ENCODE assay signal across 9 cellular contexts in the genomic region with DNA sequence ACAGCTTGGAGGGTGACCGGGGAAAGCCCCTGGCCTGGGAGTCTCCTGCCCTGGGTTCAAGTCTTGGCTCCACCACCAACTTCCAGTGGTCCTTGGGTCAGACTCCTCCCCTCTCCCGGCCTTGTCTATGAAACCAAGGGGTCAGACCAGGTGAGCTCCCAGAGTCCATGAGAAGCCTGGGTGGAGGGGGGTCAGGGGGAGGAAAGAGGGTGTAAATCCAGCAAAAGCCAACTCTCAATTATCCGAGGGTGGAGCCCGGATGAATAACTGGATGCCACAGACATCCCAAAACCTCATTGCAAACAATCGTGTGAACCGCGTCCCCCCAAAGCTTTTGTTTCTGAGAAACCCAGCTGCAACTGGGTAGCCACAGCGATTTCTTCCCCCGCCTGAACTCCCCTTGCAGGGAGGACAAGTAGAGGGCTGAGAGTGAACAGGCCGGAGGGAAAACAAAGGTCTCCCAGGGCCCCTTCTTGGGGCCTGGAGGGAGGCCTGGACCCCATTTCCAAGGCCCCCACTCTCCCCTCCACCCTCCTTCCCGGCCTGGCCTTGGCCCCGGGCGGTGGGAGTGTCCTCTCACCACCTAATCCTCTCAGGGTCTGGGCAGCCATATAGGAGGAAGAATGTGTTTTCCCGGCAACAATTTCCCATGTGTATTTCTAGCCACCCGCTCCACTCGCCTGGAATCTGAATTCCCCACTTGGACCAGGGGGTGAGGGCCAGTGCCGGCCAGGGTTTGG. TPM values are rescaled to one million over a fixed set of nuclear protein-coding genes. Genes with fewer than 3 reads are reported as not detected.
DNase-seq lines count a peak whose midpoint lies in the region; ATAC-seq and TF ChIP-seq lines count a peak whose summit lies in the region.
"Had no signal": no experiment of that assay in that cellular context is flagged by ENCODE, and none has a peak within 500 bp of the region (broad histone marks: within the 10 kb centered on the region; RNA-seq: fewer than 3 reads in every experiment).

No MANE protein-coding gene starts in this region.

- no peak overlapping the region for H3K4ac ChIP-seq in mesenchymal stem cell (ENCODE audit: low read depth in 1 of 2, low read length in 2 of 2)

- no peak overlapping the region for H2BK5ac ChIP-seq in mesenchymal stem cell (ENCODE audit: low read depth, low read length, poor library complexity, severe bottlenecking)

- no peak overlapping the region for H3K23ac ChIP-seq in mesenchymal stem cell (ENCODE audit: low read length in 2 of 2)

- peak overlapping the region; percentile 25; the same call in 1 of the 2 replicates for H3K27ac ChIP-seq in HUES64 (ENCODE audit: low read depth, low read length)
- peak overlapping the region; percentile 86 for H3K27ac ChIP-seq in mesenchymal stem cell (ENCODE audit: low read length, poor library complexity, severe bottlenecking)
- H3K27ac ChIP-seq in temporal lobe (ENCODE audit: low read depth, low read length), result peak overlapping the region; percentile 36

- no peak for ATAC-seq in GM18502 (IDR thresholded peaks at IDR 0.05; ENCODE audit: poor library complexity, unreplicated experiment)

- no peak for TF ChIP-seq CTCF in cardiac fibroblast (IDR thresholded peaks at IDR 0.05; ENCODE audit: low read depth, low read length)

- H2BK15ac ChIP-seq in mesenchymal stem cell (ENCODE audit: low read depth, poor library complexity, severe bottlenecking), result peak overlapping the region; percentile 16

- H2AFZ ChIP-seq in mesenchymal stem cell (ENCODE audit: low read depth, low read length), result no peak overlapping the region

- H2BK120ac ChIP-seq in mesenchymal stem cell (ENCODE audit: low read depth, low read length), result peak overlapping the region; percentile 51

- peaks cover 19% of the 10 kb centered on the region for H3K27me3 ChIP-seq in HUES64 (ENCODE audit: insufficient read depth, low read length)
- no peaks in the 10 kb centered on the region for H3K27me3 ChIP-seq in mesenchymal stem cell (ENCODE audit: control insufficient read depth in 1 of 2, insufficient read depth in 1 of 2, low read length in 2 of 2)

- no peak overlapping the region for H3K4me3 ChIP-seq in HUES64 (ENCODE audit: low read length)
- peak overlapping the region; percentile 80 to 83 for H3K4me3 ChIP-seq in cardiac fibroblast (replicated peaks in 1 of 2; ENCODE audit: low read depth in 2 of 2, low read length in 2 of 2)
- peak overlapping the region in 1 of 2 experiments; percentile 89 for H3K4me3 ChIP-seq in mesenchymal stem cell (ENCODE audit: insufficient read depth in 1 of 2, low read depth in 1 of 2, low read length in 2 of 2)

- peak overlapping the region in 1 of 2 experiments; percentile 21 for H2BK12ac ChIP-seq in mesenchymal stem cell (ENCODE audit: low read length in 2 of 2)

- H3K36me3 ChIP-seq in HUES64 (ENCODE audit: insufficient read depth, low read length) (no peaks in the 10 kb centered on the region), mesenchymal stem cell (ENCODE audit: control insufficient read depth in 1 of 2, insufficient read depth in 2 of 2, low read depth in 1 of 2, low read length in 2 of 2) (peaks cover 0 to 20% of the 10 kb centered on the region in 2 experiments)

- peaks cover 8% of the 10 kb centered on the region for H3K79me1 ChIP-seq in mesenchymal stem cell (replicated peaks; ENCODE audit: low read length, poor library complexity, severe bottlenecking)

- H3K9ac ChIP-seq in HUES64 (ENCODE audit: low read depth, low read length) (no peak overlapping the region), mesenchymal stem cell (ENCODE audit: low read length) (peak overlapping the region; percentile 42)

- DNase-seq in cardiac fibroblast (ENCODE audit: low read depth in 2 of 2) (peak; percentile 36 to 43), mesenchymal stem cell (no peak), NCI-H1694 (lab: John Stamatoyannopoulos, UW) (no peak), SK-N-DZ (ENCODE audit: low spot score) (no peak)
- no peak for DNase-seq in activated naive CD4-positive, alpha-beta T cell treated with anti-CD3 and anti-CD28 coated beads, Interleukin-2, amount 50 U/mL, for 16 hours
- DNase-seq: activated CD4-positive, alpha-beta memory T cell treated with anti-CD3 and anti-CD28 coated beads for 36 hours had no signal

- H3K9me3 ChIP-seq in HUES64 (ENCODE audit: insufficient read depth, low read depth, low read length), result no peaks in the 10 kb centered on the region
- H3K9me3 ChIP-seq in mesenchymal stem cell (ENCODE audit: control insufficient read depth, low read length), result no peaks in the 10 kb centered on the region

- 66% methylated on average over 17 of the region's 17 CpGs for WGBS in HUES64
- WGBS in mesenchymal stem cell, result 78% methylated on average over 16 of the region's 17 CpGs

- H3K4me1 ChIP-seq in HUES64 (ENCODE audit: insufficient read depth, low read length) (peaks cover 24% of the 10 kb centered on the region), mesenchymal stem cell (ENCODE audit: control insufficient read depth, insufficient read depth, low read depth, low read length) (peaks cover 82% of the 10 kb centered on the region)

- H2AK5ac ChIP-seq in mesenchymal stem cell (ENCODE audit: low read length, severe bottlenecking), result peak overlapping the region; percentile 78

- H4K91ac ChIP-seq in mesenchymal stem cell (ENCODE audit: low read length), result no peak overlapping the region

- H3K4me2 ChIP-seq in mesenchymal stem cell (ENCODE audit: low read length, poor library complexity, severe bottlenecking), result peak overlapping the region; percentile 50

- H3K14ac ChIP-seq in mesenchymal stem cell (ENCODE audit: low read length in 2 of 2), result no peak overlapping the region

- peak overlapping the region; percentile 14 for H4K8ac ChIP-seq in mesenchymal stem cell (ENCODE audit: low read length)

- peak overlapping the region in 1 of 2 experiments; percentile 30 for H3K18ac ChIP-seq in mesenchymal stem cell (ENCODE audit: low read depth in 1 of 2, low read length in 2 of 2)

RNA-seq across cellular contexts. Expression of a gene that starts 2.5 kb away (rescaled TPM):
- 7.1 TPM for polyA plus RNA-seq in HUES64 (2013, experiment 1 of 2)
- 7.9 TPM for polyA plus RNA-seq in HUES64 (2013, experiment 2 of 2)
- 20.9 TPM for polyA plus RNA-seq in mesenchymal stem cell (2013, experiment 1 of 2)
- polyA plus RNA-seq in mesenchymal stem cell (2013, experiment 2 of 2), result 19.9 TPM
- 5.7 TPM for total RNA-seq in temporal lobe
- 4.4 and 4.5 TPM in 2 replicates for polyA plus RNA-seq in SK-N-DZ (2014; cell fraction: cytosol; rRNA removed)
- polyA plus RNA-seq in SK-N-DZ (2014; cell fraction: nucleus; rRNA removed), result 2.7 and 7.0 TPM in 2 replicates

RNA-seq across cellular contexts. Expression of a gene that starts 32.8 kb away (rescaled TPM):
- polyA plus RNA-seq in HUES64 (2013, experiment 1 of 2), result 71.8 TPM
- polyA plus RNA-seq in HUES64 (2013, experiment 2 of 2), result 66.8 TPM
- polyA plus RNA-seq in mesenchymal stem cell (2013, experiment 1 of 2), result 39.3 TPM
- polyA plus RNA-seq in mesenchymal stem cell (2013, experiment 2 of 2), result 43.3 TPM
- total RNA-seq in temporal lobe, result 16.7 TPM
- polyA plus RNA-seq in SK-N-DZ (2014; cell fraction: cytosol; rRNA removed), result 187 and 191 TPM in 2 replicates
- 181 and 215 TPM in 2 replicates for polyA plus RNA-seq in SK-N-DZ (2014; cell fraction: nucleus; rRNA removed)

RNA-seq across cellular contexts. Expression of a gene that starts 45.5 kb away (rescaled TPM):
- polyA plus RNA-seq in HUES64 (2013, experiment 1 of 2), result 23.3 TPM
- 21.4 TPM for polyA plus RNA-seq in HUES64 (2013, experiment 2 of 2)
- 6.0 TPM for polyA plus RNA-seq in mesenchymal stem cell (2013, experiment 1 of 2)
- 5.8 TPM for polyA plus RNA-seq in mesenchymal stem cell (2013, experiment 2 of 2)
- 5.7 TPM for total RNA-seq in temporal lobe
- polyA plus RNA-seq in SK-N-DZ (2014; cell fraction: cytosol; rRNA removed), result 26.4 and 28.4 TPM in 2 replicates
- 29.5 and 31.0 TPM in 2 replicates for polyA plus RNA-seq in SK-N-DZ (2014; cell fraction: nucleus; rRNA removed)

RNA-seq across cellular contexts. Expression of a gene that starts 53.3 kb away (rescaled TPM):
- polyA plus RNA-seq in HUES64 (2013, experiment 1 of 2), result 6.1 TPM
- polyA plus RNA-seq in HUES64 (2013, experiment 2 of 2), result 7.2 TPM
- 127 TPM for polyA plus RNA-seq in mesenchymal stem cell (2013, experiment 1 of 2)
- polyA plus RNA-seq in mesenchymal stem cell (2013, experiment 2 of 2), result 127 TPM
- total RNA-seq in temporal lobe, result 2.5 TPM
- polyA plus RNA-seq in SK-N-DZ (2014; cell fraction: cytosol; rRNA removed), result 7.4 and 7.9 TPM in 2 replicates
- polyA plus RNA-seq in SK-N-DZ (2014; cell fraction: nucleus; rRNA removed), result 3.4 and 4.9 TPM in 2 replicates

Comparison
In these comparisons a context has a peak if more than half of its experiments do, and no peak if none do; other contexts are left out.
1. H3K27ac ChIP-seq: peak in every context shown above with its lines; median percentile 86 in mesenchymal stem cell; 36 in temporal lobe; 25 in HUES64.
2. DNase-seq: peak in cardiac fibroblast (2 of 2); none in mesenchymal stem cell (single experiment), activated naive CD4-positive, alpha-beta T cell treated with anti-CD3 and anti-CD28 coated beads, Interleukin-2, amount 50 U/mL, for 16 hours (single experiment), NCI-H1694 (single experiment) and SK-N-DZ (single experiment).